Comparison of ENCODE assay signal across 16 cellular contexts in the genomic region with DNA sequence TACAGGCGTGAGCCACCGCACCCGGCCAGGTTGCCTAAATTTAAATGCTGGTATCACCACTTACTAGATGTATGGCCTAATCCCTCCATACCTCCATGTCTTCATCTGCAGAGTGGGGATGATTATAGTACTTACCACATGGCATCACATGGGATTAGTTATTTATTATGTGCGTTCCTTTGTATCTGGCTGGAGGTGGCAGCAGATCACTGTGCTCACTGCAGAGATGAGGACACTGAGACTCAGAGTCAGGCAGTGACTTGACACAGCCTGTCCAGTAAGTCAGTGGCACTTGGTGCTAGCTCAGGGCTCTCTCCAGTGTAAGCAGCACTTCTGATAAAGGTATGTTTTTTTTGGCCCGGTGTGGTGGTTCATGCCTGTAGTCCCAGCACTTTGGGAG. TPM values are rescaled to one million over a fixed set of nuclear protein-coding genes. Genes with fewer than 3 reads are reported as not detected.
"Had no signal": no experiment of that assay in that cellular context is flagged by ENCODE, and none has a peak within 500 bp of the region (broad histone marks: within the 10 kb centered on the region; RNA-seq: fewer than 3 reads in every experiment).

No MANE protein-coding gene starts in this region.

- H3K27me3 ChIP-seq: right lobe of liver had no signal

- H3K4me3 ChIP-seq: adrenal gland, psoas muscle, right lobe of liver, spleen, transverse colon had no signal

- H3K9me3 ChIP-seq: adrenal gland, psoas muscle, right lobe of liver, spleen, transverse colon had no signal

- ATAC-seq: activated T-helper 17 cell treated with anti-CD3 and anti-CD28 coated beads, Interleukin-2, amount 50 U/mL, for 72 hours; foreskin keratinocyte; psoas muscle; right lobe of liver; stimulated activated naive B cell treated with anti-CD40 and anti-IgM and Interleukin-4, amounts not matched to agents 10 μg/mL and 1 μg/mL and 100 μg/mL, for 72 hours had no signal

- H3K9me3 Mint-ChIP-seq: activated B cell treated with CpG ODN at 0.5 μM for 24 hours; activated CD4-positive, alpha-beta T cell treated with anti-CD3 and anti-CD28 coated beads, Interleukin-2, amount 10 ng/mL, durations not matched to agents 24 days and 14 days; activated T-helper 17 cell treated with anti-CD3 and anti-CD28 coated beads, Interleukin-2, amount 50 U/mL, for 72 hours; nephron; stimulated activated naive B cell treated with anti-CD40 and anti-IgM and Interleukin-4, amounts not matched to agents 10 μg/mL and 1 μg/mL and 100 μg/mL, for 72 hours had no signal

- DNase-seq: activated B cell treated with CpG ODN at 0.5 μM for 24 hours; activated CD4-positive, alpha-beta T cell treated with anti-CD3 and anti-CD28 coated beads, Interleukin-2, amount 10 ng/mL, durations not matched to agents 24 days and 14 days; activated naive CD4-positive, alpha-beta T cell treated with anti-CD3 and anti-CD28 coated beads, Interleukin-2, amount 50 U/mL, for 16 hours; activated T-cell treated with anti-CD3 and anti-CD28 coated beads for 4 hours; foreskin keratinocyte; psoas muscle; right lobe of liver; spleen; stimulated activated CD4-positive, alpha-beta T cell treated with anti-CD3 and anti-CD28 coated beads, Interleukin-2, amount 100 ng/mL, for 24 hours; stimulated activated naive B cell treated with anti-CD40 and anti-IgM and Interleukin-4, amounts not matched to agents 10 μg/mL and 1 μg/mL and 100 μg/mL, for 72 hours; substantia nigra; transverse colon had no signal

- H3K27ac ChIP-seq: foreskin keratinocyte, psoas muscle, right lobe of liver, spleen, transverse colon had no signal

- H3K36me3 Mint-ChIP-seq: stimulated activated naive B cell treated with anti-CD40 and anti-IgM and Interleukin-4, amounts not matched to agents 10 μg/mL and 1 μg/mL and 100 μg/mL, for 72 hours had no signal

- H3K27ac Mint-ChIP-seq: activated B cell treated with CpG ODN at 0.5 μM for 24 hours; activated CD4-positive, alpha-beta T cell treated with anti-CD3 and anti-CD28 coated beads, Interleukin-2, amount 10 ng/mL, durations not matched to agents 24 days and 14 days; activated T-helper 17 cell treated with anti-CD3 and anti-CD28 coated beads, Interleukin-2, amount 50 U/mL, for 72 hours; nephron; stimulated activated naive B cell treated with anti-CD40 and anti-IgM and Interleukin-4, amounts not matched to agents 10 μg/mL and 1 μg/mL and 100 μg/mL, for 72 hours had no signal

- H3K4me3 Mint-ChIP-seq: activated B cell treated with CpG ODN at 0.5 μM for 24 hours; activated CD4-positive, alpha-beta T cell treated with anti-CD3 and anti-CD28 coated beads, Interleukin-2, amount 10 ng/mL, durations not matched to agents 24 days and 14 days; activated T-helper 17 cell treated with anti-CD3 and anti-CD28 coated beads, Interleukin-2, amount 50 U/mL, for 72 hours; nephron; stimulated activated naive B cell treated with anti-CD40 and anti-IgM and Interleukin-4, amounts not matched to agents 10 μg/mL and 1 μg/mL and 100 μg/mL, for 72 hours had no signal

- H3K4me1 ChIP-seq: adrenal gland, foreskin keratinocyte, psoas muscle had no signal

- H3K36me3 ChIP-seq: adrenal gland, right lobe of liver, spleen, transverse colon had no signal

RNA-seq across cellular contexts. Expression of a gene that starts 38.4 kb away (rescaled TPM):
- total RNA-seq: activated B cell treated with CpG ODN at 0.5 μM for 24 hours; activated CD4-positive, alpha-beta T cell treated with anti-CD3 and anti-CD28 coated beads, Interleukin-2, amount 10 ng/mL, durations not matched to agents 24 days and 14 days; activated T-helper 17 cell treated with anti-CD3 and anti-CD28 coated beads, Interleukin-2, amount 50 U/mL, for 72 hours; foreskin keratinocyte; lung microvascular endothelial cell; psoas muscle; right lobe of liver; spleen had no signal
